ENCODE assay signal across 24 cellular contexts in genomic region chr19:48456864-48457263, GRCh38. TPM values are rescaled to one million over a fixed set of nuclear protein-coding genes. Genes with fewer than 3 reads are reported as not detected.
A peak's percentile ranks its signal among the peaks of the same experiment; 100 is the strongest.
DNase-seq lines count a peak whose midpoint lies in the region; ATAC-seq, FAIRE-seq and TF ChIP-seq lines count a peak whose summit lies in the region.
"Had no signal": no experiment of that assay in that cellular context is flagged by ENCODE, and none has a peak within 500 bp of the region (broad histone marks: within the 10 kb centered on the region; RNA-seq: fewer than 3 reads in every experiment).

No MANE protein-coding gene starts in this region.

- H3K27me3 Mint-ChIP-seq in stimulated activated naive CD8-positive, alpha-beta T cell treated with anti-CD3 and anti-CD28 coated beads, Interleukin-15, amount 100 ng/mL, for 72 hours, result no peaks in the 10 kb centered on the region
- H3K27me3 Mint-ChIP-seq: B cell; CD4-positive, alpha-beta T cell had no signal

- no TSS peak for BruUV-seq in K562 (replicated peaks; lab: Mats Ljungman, UMichigan)

- no peaks in the 10 kb centered on the region for H3K36me3 Mint-ChIP-seq in activated naive CD4-positive, alpha-beta T cell treated with anti-CD3 and anti-CD28 coated beads, Interleukin-2, amount 50 U/mL, for 72 hours

- no peak for FAIRE-seq in K562 (lab: Jason Lieb, UNC)
- FAIRE-seq: A549, D721Med, G401.6, GM12891, GM19239 had no signal

- no peak for TF ChIP-seq CTCF in K562 (IDR thresholded peaks at IDR 0.05 in 2 of 3, conservative IDR thresholded peaks at IDR 0.05 in 1 of 3; ENCODE audit: insufficient read depth in 2 of 3, low read depth in 1 of 3, low read length in 3 of 3)

- peaks cover 76% of the 10 kb centered on the region; the same call in 2 of the 3 replicates for H3K36me3 ChIP-seq in K562 (ENCODE audit: control insufficient read depth, insufficient read depth, low read length)

- CTCF ChIA-PET in K562 (lab: Yijun Ruan, JAX; ENCODE audit: low intra/inter-chr PET ratio), result no interaction called here

- H3K9me3 ChIP-seq in K562 (replicated peaks; ENCODE audit: control insufficient read depth, insufficient read depth, low read depth, low read length), result no peaks in the 10 kb centered on the region
- H3K9me3 ChIP-seq: A549; BLaER1 treated with 17β-estradiol and CSF1 and Interleukin-3, amounts not matched to agents 10 nM and 100 nM; Caco-2 had no signal

- 98% methylated on average over 3 of the region's 4 CpGs for WGBS in K562 (ENCODE audit: insufficient coverage, low coverage, missing lambda C conversion rate)

- intact Hi-C loops in K562 (cut with micrococcal nuclease), result no loop called here

- TF ChIP-seq RAD21 in K562 (CRISPR knock-in tag; conservative IDR thresholded peaks at IDR 0.05 in 1 of 2, IDR thresholded peaks at IDR 0.05 in 1 of 2), result no peak

- H3K4me2 ChIP-seq in K562 (ENCODE audit: insufficient read depth, low read length), result no peak overlapping the region
- H3K4me2 ChIP-seq: A549 had no signal

- DNase-seq in activated naive CD4-positive, alpha-beta T cell treated with anti-CD3 and anti-CD28 coated beads, Interleukin-2, amount 50 U/mL, for 72 hours (ENCODE audit: low spot score in 2 of 2), result no peak
- no peak for DNase-seq in activated naive CD4-positive, alpha-beta T cell (lab: John Stamatoyannopoulos, UW)
- DNase-seq in stimulated activated naive CD8-positive, alpha-beta T cell treated with anti-CD3 and anti-CD28 coated beads, Interleukin-15, amount 100 ng/mL, for 72 hours, result no peak
- no peak for DNase-seq in stimulated activated naive CD8-positive, alpha-beta T cell treated with anti-CD3 and anti-CD28 coated beads, Interleukin-15, Interleukin-2, amounts not matched to agents 100 U/mL and 50 U/mL, for 24 hours
- no peak for DNase-seq in K562 (ENCODE audit: extremely low read depth in 1 of 4, low spot score in 3 of 4)
- no peak for DNase-seq in germinal center (ENCODE audit: low spot score)
- DNase-seq: AML-193; Calu3; CD4-positive, alpha-beta T cell; CD8-positive, alpha-beta T cell; DMS79 treated with DMSO at 0.1 percent for 48 hours; GF-D8 had no signal

- no peak overlapping the region for H3K4me3 ChIP-seq in K562
- H3K4me3 ChIP-seq: A549; BLaER1 treated with 17β-estradiol and CSF1 and Interleukin-3, amounts not matched to agents 10 nM and 100 nM had no signal

- H3K4me3 Mint-ChIP-seq in stimulated activated naive CD8-positive, alpha-beta T cell treated with anti-CD3 and anti-CD28 coated beads, Interleukin-15, amount 100 ng/mL, for 72 hours, result no peak overlapping the region
- H3K4me3 Mint-ChIP-seq: B cell; CD4-positive, alpha-beta T cell; CD8-positive, alpha-beta T cell had no signal

- TF ChIP-seq EP300 in K562 (IDR thresholded peaks at IDR 0.05; ENCODE audit: low read length), result no peak

- ATAC-seq in activated naive CD4-positive, alpha-beta T cell treated with anti-CD3 and anti-CD28 coated beads, Interleukin-2, amount 50 U/mL, for 72 hours, result no peak
- no peak for ATAC-seq in stimulated activated naive CD8-positive, alpha-beta T cell treated with anti-CD3 and anti-CD28 coated beads, Interleukin-15, amount 100 ng/mL, for 72 hours
- ATAC-seq in stimulated activated naive CD8-positive, alpha-beta T cell treated with anti-CD3 and anti-CD28 coated beads, Interleukin-15, Interleukin-2, amounts not matched to agents 100 U/mL and 50 U/mL, for 24 hours, result no peak
- no peak for ATAC-seq in K562
- ATAC-seq: A549; CD8-positive, alpha-beta T cell had no signal

- H3K79me2 ChIP-seq in K562 (ENCODE audit: control insufficient read depth, insufficient read depth, low read length), result peaks cover 12% of the 10 kb centered on the region

- H2AFZ ChIP-seq in K562 (ENCODE audit: low read depth, low read length), result no peak overlapping the region

- no peaks in the 10 kb centered on the region for H3K9me1 ChIP-seq in K562 (ENCODE audit: control insufficient read depth, insufficient read depth, low read length)

- POLR2A ChIA-PET in K562 (lab: Yijun Ruan, JAX), result interaction anchor here (0.8 to 3.1 kb wide), 2 partner anchors 10 to 98 kb away, joined by 3 to 25 read pairs; partner anchors contain the start of gene GRWD1

- peaks cover 9% of the 10 kb centered on the region for H4K20me1 ChIP-seq in K562 (replicated peaks; ENCODE audit: control insufficient read depth, insufficient read depth, low read length)

- H3K9ac ChIP-seq in K562 (ENCODE audit: insufficient read depth in 1 of 2, low read depth in 2 of 2, low read length in 2 of 2), result no peak overlapping the region
- H3K9ac ChIP-seq: BLaER1 treated with 17β-estradiol and CSF1 and Interleukin-3, amounts not matched to agents 10 nM and 100 nM had no signal

- H3K27me3 ChIP-seq in K562 (ENCODE audit: control insufficient read depth in 2 of 2, insufficient read depth in 2 of 2, low read length in 2 of 2), result no peaks in the 10 kb centered on the region
- H3K27me3 ChIP-seq: BLaER1 treated with 17β-estradiol and CSF1 and Interleukin-3, amounts not matched to agents 10 nM and 100 nM had no signal

- peaks cover 0 to 35% of the 10 kb centered on the region in 2 experiments; a peak in 2 of 5 replicates for H3K4me1 ChIP-seq in K562 (replicated peaks in 1 of 2; ENCODE audit: control insufficient read depth in 2 of 2, insufficient read depth in 2 of 2, low read length in 2 of 2)
- H3K4me1 ChIP-seq: A549, Caco-2 had no signal

- in situ Hi-C loops in K562 (cut with MboI), result no loop called here

- H3K4me1 Mint-ChIP-seq in stimulated activated naive CD8-positive, alpha-beta T cell treated with anti-CD3 and anti-CD28 coated beads, Interleukin-15, amount 100 ng/mL, for 72 hours, result peaks cover 28% of the 10 kb centered on the region

- TF ChIP-seq POLR2A in K562 (conservative IDR thresholded peaks at IDR 0.05), result no peak

- H3K9me3 Mint-ChIP-seq in activated naive CD4-positive, alpha-beta T cell treated with anti-CD3 and anti-CD28 coated beads, Interleukin-2, amount 50 U/mL, for 72 hours, result no peaks in the 10 kb centered on the region
- H3K9me3 Mint-ChIP-seq in stimulated activated naive CD8-positive, alpha-beta T cell treated with anti-CD3 and anti-CD28 coated beads, Interleukin-15, amount 100 ng/mL, for 72 hours, result no peaks in the 10 kb centered on the region
- H3K9me3 Mint-ChIP-seq: CD4-positive, alpha-beta T cell; CD8-positive, alpha-beta T cell had no signal

- no peak overlapping the region for H3K27ac ChIP-seq in K562 (ENCODE audit: extremely low read depth, low read depth, low read length)
- H3K27ac ChIP-seq: 22Rv1; A549; BLaER1 treated with 17β-estradiol and CSF1 and Interleukin-3, amounts not matched to agents 10 nM and 100 nM; C4-2B had no signal

- peak overlapping the region; percentile 63 to 77 for H3K27ac Mint-ChIP-seq in activated naive CD4-positive, alpha-beta T cell treated with anti-CD3 and anti-CD28 coated beads, Interleukin-2, amount 50 U/mL, for 72 hours
- peak overlapping the region; percentile 48 to 86 for H3K27ac Mint-ChIP-seq in stimulated activated naive CD8-positive, alpha-beta T cell treated with anti-CD3 and anti-CD28 coated beads, Interleukin-15, amount 100 ng/mL, for 72 hours
- H3K27ac Mint-ChIP-seq: CD4-positive, alpha-beta T cell; CD8-positive, alpha-beta T cell had no signal

RNA-seq across cellular contexts. Expression of gene KCNJ14, which starts 1.5 kb away (rescaled TPM):
- 1 to 10 TPM; 2.1 to 2.3 TPM for total RNA-seq in activated naive CD4-positive, alpha-beta T cell treated with anti-CD3 and anti-CD28 coated beads, Interleukin-2, amount 50 U/mL, for 72 hours
- 5.6 and 11.8 TPM in 2 replicates for total RNA-seq in K562 (2011; cell fraction: chromatin; rRNA removed; ENCODE audit: low replicate concordance)
- total RNA-seq in K562 (2011; cell fraction: nucleolus; rRNA removed), result 6.8 and 8.0 TPM in 2 replicates
- 6.1 and 6.6 TPM in 2 replicates for total RNA-seq in K562 (2011; cell fraction: nucleoplasm; rRNA removed)
- 0.18 and 0.41 TPM in 2 replicates for total RNA-seq in K562 (2014; rRNA removed)
- 0.45 and 0.47 TPM in 2 replicates for total RNA-seq in K562 (2014; rRNA removed; fragmentation: Illumina TruSeq; extraction: Trizol)
- 0.76 and 0.94 TPM in 2 replicates for total RNA-seq in K562 (2015; rRNA removed; fragmentation: Illumina TruSeq; extraction: Trizol)
- total RNA-seq in K562 (2021), result 1.4 and 1.6 TPM in 2 replicates
- 0.54 and 0.74 TPM in 2 replicates for polyA plus RNA-seq in K562 (2011; rRNA removed)
- 0.37 and 0.38 TPM in 2 replicates for polyA plus RNA-seq in K562 (2011; cell fraction: cytosol; rRNA removed)
- 2.4 and 2.6 TPM in 2 replicates for polyA plus RNA-seq in K562 (2011; cell fraction: nucleus; rRNA removed)
- 0.52 and 0.83 TPM in 2 replicates for polyA plus RNA-seq in K562 (2012)
- polyA plus RNA-seq in K562 (2014; fragmentation: Illumina TruSeq; extraction: Trizol), result 0.46 and 0.49 TPM in 2 replicates
- under 1 TPM; 0.15 to 0.38 TPM for polyA plus RNA-seq in K562 (2014; fragmentation: Nextera tagmentation; extraction: Ambion mirVana)
- 0.59 and 1.2 TPM in 2 replicates for polyA plus RNA-seq in K562 (2014; rRNA removed)
- polyA minus RNA-seq in K562 (2011; rRNA and poly(A)+ RNA removed), result 0.91 and 1.2 TPM in 2 replicates
- polyA minus RNA-seq in K562 (2011; cell fraction: cytosol; rRNA and poly(A)+ RNA removed), result 1.0 and 1.3 TPM in 2 replicates
- polyA minus RNA-seq in K562 (2011; cell fraction: nucleus; rRNA and poly(A)+ RNA removed), result 0.89 and 1.3 TPM in 2 replicates

RNA-seq across cellular contexts. Expression of gene GRWD1, which starts 11.1 kb away (rescaled TPM):
- total RNA-seq in activated naive CD4-positive, alpha-beta T cell treated with anti-CD3 and anti-CD28 coated beads, Interleukin-2, amount 50 U/mL, for 72 hours, result 10 to 100 TPM; 32.8 to 46.3 TPM
- total RNA-seq in K562 (2011; cell fraction: chromatin; rRNA removed; ENCODE audit: low replicate concordance), result 26.3 and 57.2 TPM in 2 replicates
- 42.0 and 43.3 TPM in 2 replicates for total RNA-seq in K562 (2011; cell fraction: nucleolus; rRNA removed)
- total RNA-seq in K562 (2011; cell fraction: nucleoplasm; rRNA removed), result 29.6 and 33.7 TPM in 2 replicates
- total RNA-seq in K562 (2014; rRNA removed) (44.0 and 48.7 TPM in 2 replicates), K562 (2014; rRNA removed; fragmentation: Illumina TruSeq; extraction: Trizol) (20.4 and 21.2 TPM in 2 replicates), K562 (2015; rRNA removed; fragmentation: Illumina TruSeq; extraction: Trizol) (47.2 and 50.6 TPM in 2 replicates), K562 (2021) (87.2 and 88.2 TPM in 2 replicates)
- polyA plus RNA-seq in K562 (2011; rRNA removed) (22.2 and 22.4 TPM in 2 replicates), K562 (2014; fragmentation: Illumina TruSeq; extraction: Trizol) (24.5 and 44.3 TPM in 2 replicates), K562 (2014; fragmentation: Nextera tagmentation; extraction: Ambion mirVana) (1 to 10 TPM; 1.5 to 2.6 TPM), K562 (2014; rRNA removed) (51.4 and 55.4 TPM in 2 replicates)
- 20.0 and 52.3 TPM in 2 replicates for polyA plus RNA-seq in K562 (2011; cell fraction: cytosol; rRNA removed)
- polyA plus RNA-seq in K562 (2011; cell fraction: nucleus; rRNA removed), result 13.5 and 20.7 TPM in 2 replicates
- polyA plus RNA-seq in K562 (2012), result 26.6 and 47.2 TPM in 2 replicates
- polyA minus RNA-seq in K562 (2011; rRNA and poly(A)+ RNA removed), result 11.4 and 14.9 TPM in 2 replicates
- 25.1 and 33.2 TPM in 2 replicates for polyA minus RNA-seq in K562 (2011; cell fraction: cytosol; rRNA and poly(A)+ RNA removed)
- polyA minus RNA-seq in K562 (2011; cell fraction: nucleus; rRNA and poly(A)+ RNA removed), result 12.3 and 17.1 TPM in 2 replicates

RNA-seq across cellular contexts. Expression of gene CYTH2, which starts 12.3 kb away (rescaled TPM):
- total RNA-seq in activated naive CD4-positive, alpha-beta T cell treated with anti-CD3 and anti-CD28 coated beads, Interleukin-2, amount 50 U/mL, for 72 hours, result 10 to 100 TPM; 32.4 to 64.1 TPM
- 79.5 and 196 TPM in 2 replicates for total RNA-seq in K562 (2011; cell fraction: chromatin; rRNA removed; ENCODE audit: low replicate concordance)
- 87.7 and 88.8 TPM in 2 replicates for total RNA-seq in K562 (2011; cell fraction: nucleolus; rRNA removed)
- 87.0 and 108 TPM in 2 replicates for total RNA-seq in K562 (2011; cell fraction: nucleoplasm; rRNA removed)
- total RNA-seq in K562 (2014; rRNA removed) (31.8 and 34.9 TPM in 2 replicates), K562 (2014; rRNA removed; fragmentation: Illumina TruSeq; extraction: Trizol) (14.7 and 15.9 TPM in 2 replicates), K562 (2015; rRNA removed; fragmentation: Illumina TruSeq; extraction: Trizol) (19.3 and 20.3 TPM in 2 replicates), K562 (2021) (37.8 and 43.8 TPM in 2 replicates)
- polyA plus RNA-seq in K562 (2011; rRNA removed) (23.8 and 34.3 TPM in 2 replicates), K562 (2014; fragmentation: Illumina TruSeq; extraction: Trizol) (31.5 and 33.7 TPM in 2 replicates), K562 (2014; fragmentation: Nextera tagmentation; extraction: Ambion mirVana) (1 to 10 TPM; 1.8 to 4.0 TPM), K562 (2014; rRNA removed) (38.1 and 45.2 TPM in 2 replicates)
- polyA plus RNA-seq in K562 (2011; cell fraction: cytosol; rRNA removed), result 28.3 and 30.8 TPM in 2 replicates
- polyA plus RNA-seq in K562 (2011; cell fraction: nucleus; rRNA removed), result 96.2 and 120 TPM in 2 replicates
- 34.7 and 66.7 TPM in 2 replicates for polyA plus RNA-seq in K562 (2012)
- polyA minus RNA-seq in K562 (2011; rRNA and poly(A)+ RNA removed), result 22.5 and 23.2 TPM in 2 replicates
- polyA minus RNA-seq in K562 (2011; cell fraction: cytosol; rRNA and poly(A)+ RNA removed), result 13.0 and 20.7 TPM in 2 replicates
- polyA minus RNA-seq in K562 (2011; cell fraction: nucleus; rRNA and poly(A)+ RNA removed), result 33.0 and 46.9 TPM in 2 replicates

RNA-seq across cellular contexts. Expression of gene LMTK3, which starts 54.8 kb away (rescaled TPM):
- total RNA-seq in activated naive CD4-positive, alpha-beta T cell treated with anti-CD3 and anti-CD28 coated beads, Interleukin-2, amount 50 U/mL, for 72 hours, result 1 to 10 TPM; 2.9 to 9.5 TPM
- total RNA-seq in K562 (2011; cell fraction: chromatin; rRNA removed; ENCODE audit: low replicate concordance), result 1.5 and 3.5 TPM in 2 replicates
- 3.8 and 4.1 TPM in 2 replicates for total RNA-seq in K562 (2011; cell fraction: nucleolus; rRNA removed)
- total RNA-seq in K562 (2011; cell fraction: nucleoplasm; rRNA removed), result 1.5 and 2.4 TPM in 2 replicates
- total RNA-seq in K562 (2014; rRNA removed), result 4.9 and 5.1 TPM in 2 replicates
- 0.45 and 0.76 TPM in 2 replicates for total RNA-seq in K562 (2014; rRNA removed; fragmentation: Illumina TruSeq; extraction: Trizol)
- 2.0 and 2.5 TPM in 2 replicates for total RNA-seq in K562 (2015; rRNA removed; fragmentation: Illumina TruSeq; extraction: Trizol)
- 10.2 and 12.3 TPM in 2 replicates for total RNA-seq in K562 (2021)
- polyA plus RNA-seq in K562 (2011; rRNA removed), result 0.35 and 0.66 TPM in 2 replicates
- polyA plus RNA-seq in K562 (2011; cell fraction: cytosol; rRNA removed), result 0.53 and 1.7 TPM in 2 replicates
- 1.5 and 2.7 TPM in 2 replicates for polyA plus RNA-seq in K562 (2011; cell fraction: nucleus; rRNA removed)
- polyA plus RNA-seq in K562 (2012), result 3.7 and 4.7 TPM in 2 replicates
- polyA plus RNA-seq in K562 (2014; fragmentation: Illumina TruSeq; extraction: Trizol), result 1.1 and 2.1 TPM in 2 replicates
- polyA plus RNA-seq in K562 (2014; fragmentation: Nextera tagmentation; extraction: Ambion mirVana), result not detected
- 2.8 and 3.3 TPM in 2 replicates for polyA plus RNA-seq in K562 (2014; rRNA removed)
- polyA minus RNA-seq in K562 (2011; rRNA and poly(A)+ RNA removed), result 0.14 and 0.15 TPM in 2 replicates
- polyA minus RNA-seq in K562 (2011; cell fraction: cytosol; rRNA and poly(A)+ RNA removed), result 2.3 and 3.2 TPM in 2 replicates
- polyA minus RNA-seq in K562 (2011; cell fraction: nucleus; rRNA and poly(A)+ RNA removed), result 1.1 and 1.2 TPM in 2 replicates
- total RNA-seq: A172 had no signal
- polyA plus RNA-seq: BJ had no signal
